In the genomic region with DNA sequence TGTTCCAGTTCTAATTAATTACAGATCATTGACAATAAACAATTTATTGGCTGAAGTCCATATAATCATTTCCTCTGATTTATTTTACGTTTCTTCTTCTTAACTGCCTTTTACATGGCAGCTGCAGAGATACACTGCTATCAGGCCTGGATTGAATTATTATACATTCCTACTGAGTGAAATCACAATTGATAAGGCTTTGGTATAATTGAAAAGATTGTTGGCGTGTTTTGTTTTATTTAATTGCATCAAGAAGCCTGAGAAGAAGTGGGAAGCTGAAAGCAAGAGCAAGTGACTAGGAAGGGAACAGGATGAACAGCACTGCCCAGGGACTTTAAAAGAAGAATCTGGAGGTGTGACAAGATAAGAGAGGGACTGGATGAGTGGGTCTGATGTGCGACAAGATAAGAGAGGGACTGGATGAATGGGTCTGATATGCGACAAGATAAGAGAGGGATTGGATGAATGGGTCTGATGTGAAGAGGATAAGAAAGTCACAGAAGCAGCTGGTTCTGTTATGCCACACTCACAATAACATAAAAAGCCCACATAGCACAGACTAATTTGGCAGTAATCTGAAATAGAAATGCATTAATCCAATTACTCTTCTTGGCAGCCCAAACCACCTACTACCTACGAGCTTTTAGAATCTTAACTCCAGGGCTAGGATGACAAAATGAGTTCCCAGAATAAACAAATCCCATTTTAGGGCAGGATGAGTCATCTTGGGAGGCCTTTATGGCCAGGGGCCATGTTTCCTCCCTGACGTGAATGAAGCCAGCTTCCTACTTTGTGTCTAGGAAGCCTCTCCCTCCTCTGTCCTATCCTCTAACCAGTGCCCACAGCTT, we compare ENCODE assay signal across 9 cellular contexts.
DNase-seq lines count a peak whose midpoint lies in the region; ATAC-seq and TF ChIP-seq lines count a peak whose summit lies in the region.
"Had no signal": no experiment of that assay in that cellular context is flagged by ENCODE, and none has a peak within 500 bp of the region (broad histone marks: within the 10 kb centered on the region; RNA-seq: fewer than 3 reads in every experiment).

No MANE protein-coding gene starts in this region.

- ATAC-seq in GM21717 (IDR thresholded peaks at IDR 0.05; ENCODE audit: unreplicated experiment) (no peak), HG03175 (IDR thresholded peaks at IDR 0.05; ENCODE audit: unreplicated experiment) (no peak)

- peak; percentile 93 for DNase-seq in COLO829 (ENCODE audit: low spot score)
- DNase-seq in NCI-H2196 treated with DMSO at 0.1 percent for 48 hours (lab: John Stamatoyannopoulos, UW; ENCODE audit: unreplicated experiment): peak; percentile 78
- DNase-seq in epidermal melanocyte (ENCODE audit: insufficient read length, low spot score): peak; percentile 44
- no peak for DNase-seq in nephron progenitor cell
- no peak for DNase-seq in DMS79 (lab: John Stamatoyannopoulos, UW)
- no peak for DNase-seq in activated T-cell treated with anti-CD3 and anti-CD28 coated beads, Interleukin-2, amount 50 U/mL, for 24 hours
- DNase-seq: immature natural killer cell had no signal

- TF ChIP-seq CTCF in nephron progenitor cell (IDR thresholded peaks at IDR 0.05): no peak

- peaks cover 6% of the 10 kb centered on the region for H3K27me3 Mint-ChIP-seq in nephron progenitor cell (ENCODE audit: low read depth, poor library complexity)
- H3K27me3 Mint-ChIP-seq in activated T-cell treated with anti-CD3 and anti-CD28 coated beads, Interleukin-2, amount 50 U/mL, for 24 hours: no peaks in the 10 kb centered on the region

- peaks cover 13% of the 10 kb centered on the region for H3K9me3 Mint-ChIP-seq in nephron progenitor cell
- H3K9me3 Mint-ChIP-seq in activated T-cell treated with anti-CD3 and anti-CD28 coated beads, Interleukin-2, amount 50 U/mL, for 24 hours: no peaks in the 10 kb centered on the region
- H3K9me3 Mint-ChIP-seq: immature natural killer cell had no signal

- peaks cover 25% of the 10 kb centered on the region for H3K4me1 Mint-ChIP-seq in nephron progenitor cell
- no peaks in the 10 kb centered on the region for H3K4me1 Mint-ChIP-seq in activated T-cell treated with anti-CD3 and anti-CD28 coated beads, Interleukin-2, amount 50 U/mL, for 24 hours (ENCODE audit: low read depth)
- H3K4me1 Mint-ChIP-seq: immature natural killer cell had no signal

- H3K27ac Mint-ChIP-seq in nephron progenitor cell: peak overlapping the region; percentile 75
- H3K27ac Mint-ChIP-seq in activated T-cell treated with anti-CD3 and anti-CD28 coated beads, Interleukin-2, amount 50 U/mL, for 24 hours: no peak overlapping the region
- H3K27ac Mint-ChIP-seq: immature natural killer cell had no signal

- no peak overlapping the region for H3K4me3 Mint-ChIP-seq in nephron progenitor cell
- H3K4me3 Mint-ChIP-seq in activated T-cell treated with anti-CD3 and anti-CD28 coated beads, Interleukin-2, amount 50 U/mL, for 24 hours: no peak overlapping the region
- H3K4me3 Mint-ChIP-seq: immature natural killer cell had no signal

- peaks cover 5% of the 10 kb centered on the region for H3K36me3 Mint-ChIP-seq in nephron progenitor cell (ENCODE audit: low read depth)
- H3K36me3 Mint-ChIP-seq in activated T-cell treated with anti-CD3 and anti-CD28 coated beads, Interleukin-2, amount 50 U/mL, for 24 hours (ENCODE audit: low read depth): no peaks in the 10 kb centered on the region
- H3K36me3 Mint-ChIP-seq: immature natural killer cell had no signal

Comparison
In these comparisons a context has a peak if more than half of its experiments do, and no peak if none do; other contexts are left out.
1. DNase-seq: peak in COLO829 (single experiment), NCI-H2196 treated with DMSO at 0.1 percent for 48 hours (single experiment) and epidermal melanocyte (single experiment); none in nephron progenitor cell (single experiment), DMS79 (single experiment) and activated T-cell treated with anti-CD3 and anti-CD28 coated beads, Interleukin-2, amount 50 U/mL, for 24 hours (single experiment).